In the genomic region with DNA sequence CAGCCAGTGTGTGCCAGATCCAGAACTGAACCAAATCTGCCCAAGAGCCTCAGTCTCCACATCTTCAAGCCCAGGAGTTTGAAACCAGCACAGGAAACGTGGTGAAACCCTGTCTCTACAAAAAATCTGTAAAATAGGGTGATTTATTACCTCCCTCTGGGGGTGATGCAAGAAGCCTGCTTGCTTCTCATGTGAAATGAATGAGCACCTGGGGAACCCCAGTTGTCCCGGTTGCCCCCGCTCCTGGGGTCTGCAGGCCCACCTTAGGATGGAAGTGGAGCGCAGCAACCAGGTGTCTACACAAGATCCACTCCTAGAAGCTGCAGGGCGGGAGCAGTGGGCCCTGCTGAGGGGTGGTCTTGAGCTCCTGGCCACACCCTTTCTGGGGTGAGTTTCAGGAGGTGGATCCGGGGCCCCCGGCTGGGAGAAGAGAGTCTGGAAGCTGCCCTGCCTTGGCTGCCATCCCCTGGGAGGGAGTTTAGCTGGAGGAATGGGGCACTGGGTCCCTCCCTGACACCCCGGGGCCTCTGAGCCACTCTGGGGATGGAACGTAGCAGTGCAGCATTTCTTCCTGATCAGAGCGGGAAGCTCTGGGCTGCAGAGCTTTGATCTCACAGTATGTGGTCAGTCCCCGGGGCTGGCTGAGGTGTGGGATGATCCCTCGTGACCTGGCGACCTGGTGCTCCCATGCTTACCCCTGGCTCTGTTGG, we compare ENCODE assay signal across 9 cellular contexts.
A peak's percentile ranks its signal among the peaks of the same experiment; 100 is the strongest.
DNase-seq lines count a peak whose midpoint lies in the region; ATAC-seq and TF ChIP-seq lines count a peak whose summit lies in the region.
"Had no signal": no experiment of that assay in that cellular context is flagged by ENCODE, and none has a peak within 500 bp of the region (broad histone marks: within the 10 kb centered on the region; RNA-seq: fewer than 3 reads in every experiment).

No MANE protein-coding gene starts in this region.

- peak; percentile 18 for ATAC-seq in GM18867 (IDR thresholded peaks at IDR 0.05; ENCODE audit: unreplicated experiment)
- ATAC-seq in HG03039 (IDR thresholded peaks at IDR 0.05; ENCODE audit: unreplicated experiment) = peak; percentile 13
- ATAC-seq in natural killer cell = no peak
- no peak for ATAC-seq in HG02981 (IDR thresholded peaks at IDR 0.05; ENCODE audit: unreplicated experiment)

- H3K9me3 Mint-ChIP-seq in activated naive CD4-positive, alpha-beta T cell treated with anti-CD3 and anti-CD28 coated beads, Interleukin-2, amount 50 U/mL, for 24 hours = no peaks in the 10 kb centered on the region
- no peaks in the 10 kb centered on the region for H3K9me3 Mint-ChIP-seq in natural killer cell

- TF ChIP-seq CTCF in natural killer cell (IDR thresholded peaks at IDR 0.05) = no peak

- DNase-seq in natural killer cell (no peak), GF-D8 (lab: John Stamatoyannopoulos, UW) (no peak), iPS-NIHi7 (ENCODE audit: extremely low spot score) (no peak), D341Med (ENCODE audit: low spot score) (no peak)
- DNase-seq: occipital lobe had no signal

- H3K27me3 Mint-ChIP-seq in activated naive CD4-positive, alpha-beta T cell treated with anti-CD3 and anti-CD28 coated beads, Interleukin-2, amount 50 U/mL, for 24 hours = no peaks in the 10 kb centered on the region
- no peaks in the 10 kb centered on the region for H3K27me3 Mint-ChIP-seq in natural killer cell (ENCODE audit: low read depth in 2 of 2)

- peak overlapping the region; percentile 96 for H3K4me3 Mint-ChIP-seq in activated naive CD4-positive, alpha-beta T cell treated with anti-CD3 and anti-CD28 coated beads, Interleukin-2, amount 50 U/mL, for 24 hours
- H3K4me3 Mint-ChIP-seq in natural killer cell = peak overlapping the region; percentile 95

- no peaks in the 10 kb centered on the region for H3K36me3 Mint-ChIP-seq in activated naive CD4-positive, alpha-beta T cell treated with anti-CD3 and anti-CD28 coated beads, Interleukin-2, amount 50 U/mL, for 24 hours
- no peaks in the 10 kb centered on the region for H3K36me3 Mint-ChIP-seq in natural killer cell

- peak overlapping the region; percentile 100 for H3K27ac Mint-ChIP-seq in activated naive CD4-positive, alpha-beta T cell treated with anti-CD3 and anti-CD28 coated beads, Interleukin-2, amount 50 U/mL, for 24 hours
- H3K27ac Mint-ChIP-seq in natural killer cell = peak overlapping the region; percentile 96 to 97

- intact Hi-C loops in natural killer cell (cut with micrococcal nuclease) = loop anchor here (1.0 to 5.0 kb wide), 2 partner anchors 22 to 187 kb away; partner anchors contain the start of gene EVI2A

- peaks cover 76% of the 10 kb centered on the region for H3K4me1 Mint-ChIP-seq in activated naive CD4-positive, alpha-beta T cell treated with anti-CD3 and anti-CD28 coated beads, Interleukin-2, amount 50 U/mL, for 24 hours
- peaks cover 60 to 73% of the 10 kb centered on the region in 2 donors for H3K4me1 Mint-ChIP-seq in natural killer cell

Comparison
In these comparisons a context has a peak if more than half of its experiments do, and no peak if none do; other contexts are left out.
1. ATAC-seq: peak in GM18867 (single experiment) and HG03039 (single experiment); none in natural killer cell (0 of 3) and HG02981 (single experiment).